In genomic region chr4:46277165-46277951, GRCh38 we compare ENCODE assay signal across 21 cellular contexts.
"Had no signal": no experiment of that assay in that cellular context is flagged by ENCODE, and none has a peak within 500 bp of the region (broad histone marks: within the 10 kb centered on the region; RNA-seq: fewer than 3 reads in every experiment).

No MANE protein-coding gene starts in this region.

- H3K9me3 ChIP-seq: heart right ventricle, neutrophil, ovary, right lobe of liver, tibial nerve, uterus had no signal

- H3K4me3 ChIP-seq: heart right ventricle, ovary, right lobe of liver, skin epidermis, tibial nerve, uterus had no signal

- H3K4me3 Mint-ChIP-seq: activated CD4-positive, alpha-beta memory T cell treated with anti-CD3 and anti-CD28 coated beads, Interleukin-2, amount 10 ng/mL, durations not matched to agents 7 days and 5 days; activated CD4-positive, alpha-beta T cell treated with anti-CD3 and anti-CD28 coated beads, Interleukin-2, amount 10 ng/mL, durations not matched to agents 24 days and 14 days; activated naive CD4-positive, alpha-beta T cell treated with anti-CD3 and anti-CD28 coated beads, Interleukin-2, amount 10 ng/mL, durations not matched to agents 7 days and 5 days; memory B cell; natural killer cell treated with Interleukin-12 subunit alpha and Interleukin-12 subunit beta and Interleukin-15 and Interleukin-18, amount 100 ng/mL, for 72 hours; stimulated activated naive CD8-positive, alpha-beta T cell treated with anti-CD3 and anti-CD28 coated beads, Interleukin-15, amount 100 ng/mL, for 72 hours had no signal

- H3K4me1 ChIP-seq: heart right ventricle, right lobe of liver, tibial nerve, uterus had no signal

- H3K27me3 Mint-ChIP-seq: activated CD4-positive, alpha-beta memory T cell treated with anti-CD3 and anti-CD28 coated beads, Interleukin-2, amount 10 ng/mL, durations not matched to agents 7 days and 5 days; activated CD4-positive, alpha-beta T cell treated with anti-CD3 and anti-CD28 coated beads, Interleukin-2, amount 10 ng/mL, durations not matched to agents 24 days and 14 days; activated naive CD4-positive, alpha-beta T cell treated with anti-CD3 and anti-CD28 coated beads, Interleukin-2, amount 10 ng/mL, durations not matched to agents 7 days and 5 days; natural killer cell treated with Interleukin-12 subunit alpha and Interleukin-12 subunit beta and Interleukin-15 and Interleukin-18, amount 100 ng/mL, for 72 hours; stimulated activated naive CD8-positive, alpha-beta T cell treated with anti-CD3 and anti-CD28 coated beads, Interleukin-15, amount 100 ng/mL, for 72 hours had no signal

- H3K36me3 ChIP-seq: heart right ventricle, neutrophil, ovary, right lobe of liver, tibial nerve, uterus had no signal

- H3K9me3 Mint-ChIP-seq: activated CD4-positive, alpha-beta memory T cell treated with anti-CD3 and anti-CD28 coated beads, Interleukin-2, amount 10 ng/mL, durations not matched to agents 7 days and 5 days; activated CD4-positive, alpha-beta T cell treated with anti-CD3 and anti-CD28 coated beads, Interleukin-2, amount 10 ng/mL, durations not matched to agents 24 days and 14 days; activated naive CD4-positive, alpha-beta T cell treated with anti-CD3 and anti-CD28 coated beads, Interleukin-2, amount 10 ng/mL, durations not matched to agents 7 days and 5 days had no signal

- H3K36me3 Mint-ChIP-seq: activated naive CD4-positive, alpha-beta T cell treated with anti-CD3 and anti-CD28 coated beads, Interleukin-2, amount 10 ng/mL, durations not matched to agents 7 days and 5 days; memory B cell; natural killer cell treated with Interleukin-12 subunit alpha and Interleukin-12 subunit beta and Interleukin-15 and Interleukin-18, amount 100 ng/mL, for 72 hours had no signal

- H3K4me1 Mint-ChIP-seq: activated CD4-positive, alpha-beta memory T cell treated with anti-CD3 and anti-CD28 coated beads, Interleukin-2, amount 10 ng/mL, durations not matched to agents 7 days and 5 days; activated CD4-positive, alpha-beta T cell treated with anti-CD3 and anti-CD28 coated beads, Interleukin-2, amount 10 ng/mL, durations not matched to agents 24 days and 14 days; activated naive CD4-positive, alpha-beta T cell treated with anti-CD3 and anti-CD28 coated beads, Interleukin-2, amount 10 ng/mL, durations not matched to agents 7 days and 5 days; memory B cell; stimulated activated naive CD8-positive, alpha-beta T cell treated with anti-CD3 and anti-CD28 coated beads, Interleukin-15, amount 100 ng/mL, for 72 hours had no signal

- H3K27me3 ChIP-seq: neutrophil, ovary, right lobe of liver, tibial nerve, uterus had no signal

- H3K27ac ChIP-seq: heart right ventricle, neutrophil, ovary, right lobe of liver, skin epidermis, tibial nerve, uterus, VCaP had no signal

- ATAC-seq: activated CD4-positive, CD25-positive, alpha-beta regulatory T cell treated with anti-CD3 and anti-CD28 coated beads, Interleukin-2, amount 50 U/mL, for 24 hours; heart right ventricle; left cardiac atrium; natural killer cell treated with Interleukin-12 subunit alpha and Interleukin-12 subunit beta and Interleukin-15 and Interleukin-18, amount 100 ng/mL, for 72 hours; right lobe of liver; stimulated activated naive CD8-positive, alpha-beta T cell treated with anti-CD3 and anti-CD28 coated beads, Interleukin-15, amount 100 ng/mL, for 72 hours had no signal

- FAIRE-seq: endometrium had no signal

- H3K27ac Mint-ChIP-seq: activated CD4-positive, alpha-beta memory T cell treated with anti-CD3 and anti-CD28 coated beads, Interleukin-2, amount 10 ng/mL, durations not matched to agents 7 days and 5 days; activated CD4-positive, alpha-beta T cell treated with anti-CD3 and anti-CD28 coated beads, Interleukin-2, amount 10 ng/mL, durations not matched to agents 24 days and 14 days; activated naive CD4-positive, alpha-beta T cell treated with anti-CD3 and anti-CD28 coated beads, Interleukin-2, amount 10 ng/mL, durations not matched to agents 7 days and 5 days; memory B cell; natural killer cell treated with Interleukin-12 subunit alpha and Interleukin-12 subunit beta and Interleukin-15 and Interleukin-18, amount 100 ng/mL, for 72 hours; stimulated activated naive CD8-positive, alpha-beta T cell treated with anti-CD3 and anti-CD28 coated beads, Interleukin-15, amount 100 ng/mL, for 72 hours had no signal

- DNase-seq: activated CD4-positive, alpha-beta memory T cell treated with anti-CD3 and anti-CD28 coated beads, Interleukin-2, amount 10 ng/mL, durations not matched to agents 7 days and 5 days; activated CD4-positive, alpha-beta T cell treated with anti-CD3 and anti-CD28 coated beads, Interleukin-2, amount 10 ng/mL, durations not matched to agents 24 days and 14 days; activated effector memory CD4-positive, alpha-beta T cell treated with anti-CD3 and anti-CD28 coated beads, Interleukin-2, amount 50 U/mL, for 16 hours; activated naive CD4-positive, alpha-beta T cell treated with anti-CD3 and anti-CD28 coated beads, Interleukin-2, amount 10 ng/mL, durations not matched to agents 7 days and 5 days; effector CD4-positive, alpha-beta T cell; heart right ventricle; islet precursor cell; left cardiac atrium; ovary; right lobe of liver; stimulated activated CD4-positive, alpha-beta T cell treated with anti-CD3 and anti-CD28 coated beads, Interleukin-1b, Interleukin-23, amount 100 ng/mL, for 48 hours; stimulated activated naive CD8-positive, alpha-beta T cell treated with anti-CD3 and anti-CD28 coated beads, Interleukin-15, amount 100 ng/mL, for 72 hours; uterus had no signal
